15 cellular contexts compared by ENCODE assay signal in the genomic region with DNA sequence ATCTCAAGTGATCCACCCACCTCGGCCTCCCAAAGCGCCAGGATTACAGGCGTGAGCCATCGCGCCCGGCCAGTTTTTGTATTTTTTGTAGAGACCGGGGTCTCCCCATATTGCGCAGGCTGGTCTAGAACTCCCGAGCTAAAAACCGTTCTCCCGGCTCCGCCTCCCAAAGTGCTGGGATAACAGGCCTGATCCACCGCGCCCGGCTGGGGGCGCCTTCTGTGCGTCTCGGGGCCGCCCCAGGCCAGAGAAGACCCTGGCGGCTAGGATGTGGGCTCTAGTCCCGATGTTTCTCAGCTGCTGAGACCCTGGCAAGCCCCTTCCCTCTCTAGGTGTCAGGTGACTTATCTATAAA. TPM values are rescaled to one million over a fixed set of nuclear protein-coding genes. Genes with fewer than 3 reads are reported as not detected.
DNase-seq lines count a peak whose midpoint lies in the region; ATAC-seq and TF ChIP-seq lines count a peak whose summit lies in the region.
"Had no signal": no experiment of that assay in that cellular context is flagged by ENCODE, and none has a peak within 500 bp of the region (broad histone marks: within the 10 kb centered on the region; RNA-seq: fewer than 3 reads in every experiment).

No MANE protein-coding gene starts in this region.

- no peak overlapping the region for H3K9ac ChIP-seq in smooth muscle cell (ENCODE audit: low read depth)

- no peak for ATAC-seq in activated naive CD8-positive, alpha-beta T cell treated with anti-CD3 and anti-CD28 coated beads, Interleukin-2, amount 50 U/mL, for 24 hours
- ATAC-seq in WTC11 = peak; percentile 49
- ATAC-seq in foreskin keratinocyte = no peak
- no peak for ATAC-seq in GM18909 (IDR thresholded peaks at IDR 0.05; ENCODE audit: poor library complexity, unreplicated experiment)
- ATAC-seq: Right ventricle myocardium inferior, sciatic nerve had no signal

- H3K79me2 ChIP-seq in smooth muscle cell (ENCODE audit: low read depth) = no peaks in the 10 kb centered on the region

- no peaks in the 10 kb centered on the region for H3K9me3 ChIP-seq in smooth muscle cell (replicated peaks; ENCODE audit: low read depth)
- H3K9me3 ChIP-seq: vagina had no signal

- CTCF ChIA-PET in WTC11 (lab: Charles Lee) = interaction anchor here (0.6 to 2.6 kb wide), 20 partner anchors 8 to 1892 kb away, joined by 3 to 45 read pairs (median 6); a partner anchor contains a TSS

- H3K36me3 Mint-ChIP-seq in activated naive CD8-positive, alpha-beta T cell = peaks cover 9% of the 10 kb centered on the region
- H3K36me3 Mint-ChIP-seq in activated naive CD8-positive, alpha-beta T cell treated with anti-CD3 and anti-CD28 coated beads, Interleukin-2, amount 50 U/mL, for 24 hours (ENCODE audit: low read depth) = peaks cover 30% of the 10 kb centered on the region
- peaks cover 2% of the 10 kb centered on the region for H3K36me3 Mint-ChIP-seq in WTC11

- peaks cover 47% of the 10 kb centered on the region for H3K4me1 Mint-ChIP-seq in activated naive CD8-positive, alpha-beta T cell (ENCODE audit: low read depth)
- peaks cover 59% of the 10 kb centered on the region for H3K4me1 Mint-ChIP-seq in activated naive CD8-positive, alpha-beta T cell treated with anti-CD3 and anti-CD28 coated beads, Interleukin-2, amount 50 U/mL, for 24 hours
- H3K4me1 Mint-ChIP-seq in WTC11 = peaks cover 11% of the 10 kb centered on the region

- DNase-seq in activated naive CD8-positive, alpha-beta T cell treated with anti-CD3 and anti-CD28 coated beads, Interleukin-2, amount 50 U/mL, for 24 hours = no peak
- DNase-seq in WTC11 (ENCODE audit: low spot score) = peak; percentile 77
- DNase-seq in foreskin keratinocyte = no peak
- no peak for DNase-seq in smooth muscle cell (lab: John Stamatoyannopoulos, UW; ENCODE audit: unreplicated experiment)
- DNase-seq in GM03348 (ENCODE audit: low spot score) = no peak
- DNase-seq in NCI-H526 (lab: John Stamatoyannopoulos, UW) = no peak
- DNase-seq: activated CD4-positive, alpha-beta memory T cell treated with anti-CD3 and anti-CD28 coated beads for 36 hours; COR-L47; mesenchymal stem cell; NCI-H2227 treated with DMSO at 0.1 percent for 48 hours had no signal

- no peaks in the 10 kb centered on the region for H3K36me3 ChIP-seq in smooth muscle cell (ENCODE audit: low read depth)
- H3K36me3 ChIP-seq: vagina had no signal

- peak overlapping the region; percentile 61 for H3K4me2 ChIP-seq in smooth muscle cell

- no peak overlapping the region for H3K27ac Mint-ChIP-seq in activated naive CD8-positive, alpha-beta T cell
- H3K27ac Mint-ChIP-seq in activated naive CD8-positive, alpha-beta T cell treated with anti-CD3 and anti-CD28 coated beads, Interleukin-2, amount 50 U/mL, for 24 hours = no peak overlapping the region
- H3K27ac Mint-ChIP-seq in WTC11 = no peak overlapping the region

- H2AFZ ChIP-seq in smooth muscle cell (ENCODE audit: low read depth) = no peak overlapping the region

- WGBS in smooth muscle cell (ENCODE audit: low lambda C conversion rate) = 27% methylated on average over 20 of the region's 21 CpGs

- H4K20me1 ChIP-seq in smooth muscle cell (ENCODE audit: low read depth) = peaks cover 10% of the 10 kb centered on the region

- no peaks in the 10 kb centered on the region for H3K9me3 Mint-ChIP-seq in activated naive CD8-positive, alpha-beta T cell (ENCODE audit: low read depth)
- H3K9me3 Mint-ChIP-seq in activated naive CD8-positive, alpha-beta T cell treated with anti-CD3 and anti-CD28 coated beads, Interleukin-2, amount 50 U/mL, for 24 hours = no peaks in the 10 kb centered on the region
- H3K9me3 Mint-ChIP-seq in WTC11 = no peaks in the 10 kb centered on the region
- H3K9me3 Mint-ChIP-seq: activated CD4-positive, alpha-beta memory T cell treated with anti-CD3 and anti-CD28 coated beads for 36 hours had no signal

- peaks cover 38% of the 10 kb centered on the region for H3K27me3 ChIP-seq in foreskin keratinocyte
- H3K27me3 ChIP-seq in smooth muscle cell (ENCODE audit: low read depth) = peaks cover 39% of the 10 kb centered on the region
- H3K27me3 ChIP-seq: vagina had no signal

- H3K4me1 ChIP-seq in foreskin keratinocyte (peaks cover 4% of the 10 kb centered on the region), smooth muscle cell (ENCODE audit: low read depth) (peaks cover 6% of the 10 kb centered on the region)

- H3K4me3 ChIP-seq in smooth muscle cell = no peak overlapping the region

- TF ChIP-seq CTCF in WTC11 (IDR thresholded peaks at IDR 0.05) (no peak), foreskin keratinocyte (conservative IDR thresholded peaks at IDR 0.05) (peak; percentile 47), smooth muscle cell (IDR thresholded peaks at IDR 0.05; ENCODE audit: borderline replicate concordance, insufficient read depth, poor library complexity, severe bottlenecking) (no peak)

- H3K27me3 Mint-ChIP-seq in activated naive CD8-positive, alpha-beta T cell = no peaks in the 10 kb centered on the region
- no peaks in the 10 kb centered on the region for H3K27me3 Mint-ChIP-seq in activated naive CD8-positive, alpha-beta T cell treated with anti-CD3 and anti-CD28 coated beads, Interleukin-2, amount 50 U/mL, for 24 hours
- H3K27me3 Mint-ChIP-seq in WTC11 (ENCODE audit: low read depth) = peaks cover 29% of the 10 kb centered on the region
- H3K27me3 Mint-ChIP-seq: activated CD4-positive, alpha-beta memory T cell treated with anti-CD3 and anti-CD28 coated beads for 36 hours had no signal

- H3K27ac ChIP-seq in foreskin keratinocyte (no peak overlapping the region), smooth muscle cell (ENCODE audit: low read depth) (no peak overlapping the region)
- H3K27ac ChIP-seq: vagina had no signal

- peak overlapping the region; percentile 13 for H3K4me3 Mint-ChIP-seq in activated naive CD8-positive, alpha-beta T cell
- no peak overlapping the region for H3K4me3 Mint-ChIP-seq in activated naive CD8-positive, alpha-beta T cell treated with anti-CD3 and anti-CD28 coated beads, Interleukin-2, amount 50 U/mL, for 24 hours
- H3K4me3 Mint-ChIP-seq in WTC11 = peak overlapping the region; percentile 52

- POLR2A ChIA-PET in WTC11 (lab: Charles Lee) = interaction anchor here (0.6 to 2.4 kb wide), 11 partner anchors 8 to 711 kb away, joined by 3 to 22 read pairs (median 4); a partner anchor contains a TSS

- H3F3A ChIP-seq in smooth muscle cell (ENCODE audit: low read depth) = peaks cover under 1% of the 10 kb centered on the region

TF ChIP-seq in WTC11, 78 proteins besides CTCF, POLR2A, EP300 and RAD21 (continues in another document):
- TF ChIP-seq TEAD4 (CRISPR knock-in tag; IDR thresholded peaks at IDR 0.05) (no peak), ZNF317 (CRISPR knock-in tag; IDR thresholded peaks at IDR 0.05; ENCODE audit: borderline replicate concordance, low read depth) (no peak), ETV6 (CRISPR knock-in tag; IDR thresholded peaks at IDR 0.05) (no peak), TEAD1 (CRISPR knock-in tag; IDR thresholded peaks at IDR 0.05) (no peak), RORB (CRISPR knock-in tag; IDR thresholded peaks at IDR 0.05) (no peak), OVOL2 (CRISPR knock-in tag; IDR thresholded peaks at IDR 0.05; ENCODE audit: borderline replicate concordance) (no peak), PRRX2 (CRISPR knock-in tag; IDR thresholded peaks at IDR 0.05) (no peak)
- TF ChIP-seq, protein P1, sequence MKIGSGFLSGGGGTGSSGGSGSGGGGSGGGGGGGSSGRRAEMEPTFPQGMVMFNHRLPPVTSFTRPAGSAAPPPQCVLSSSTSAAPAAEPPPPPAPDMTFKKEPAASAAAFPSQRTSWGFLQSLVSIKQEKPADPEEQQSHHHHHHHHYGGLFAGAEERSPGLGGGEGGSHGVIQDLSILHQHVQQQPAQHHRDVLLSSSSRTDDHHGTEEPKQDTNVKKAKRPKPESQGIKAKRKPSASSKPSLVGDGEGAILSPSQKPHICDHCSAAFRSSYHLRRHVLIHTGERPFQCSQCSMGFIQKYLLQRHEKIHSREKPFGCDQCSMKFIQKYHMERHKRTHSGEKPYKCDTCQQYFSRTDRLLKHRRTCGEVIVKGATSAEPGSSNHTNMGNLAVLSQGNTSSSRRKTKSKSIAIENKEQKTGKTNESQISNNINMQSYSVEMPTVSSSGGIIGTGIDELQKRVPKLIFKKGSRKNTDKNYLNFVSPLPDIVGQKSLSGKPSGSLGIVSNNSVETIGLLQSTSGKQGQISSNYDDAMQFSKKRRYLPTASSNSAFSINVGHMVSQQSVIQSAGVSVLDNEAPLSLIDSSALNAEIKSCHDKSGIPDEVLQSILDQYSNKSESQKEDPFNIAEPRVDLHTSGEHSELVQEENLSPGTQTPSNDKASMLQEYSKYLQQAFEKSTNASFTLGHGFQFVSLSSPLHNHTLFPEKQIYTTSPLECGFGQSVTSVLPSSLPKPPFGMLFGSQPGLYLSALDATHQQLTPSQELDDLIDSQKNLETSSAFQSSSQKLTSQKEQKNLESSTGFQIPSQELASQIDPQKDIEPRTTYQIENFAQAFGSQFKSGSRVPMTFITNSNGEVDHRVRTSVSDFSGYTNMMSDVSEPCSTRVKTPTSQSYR (CRISPR knock-in tag; IDR thresholded peaks at IDR 0.05) = no peak

RNA-seq across cellular contexts. Expression of a gene that starts 3.6 kb away (rescaled TPM):
- 40.9 to 46.4 TPM (median 44.1 TPM) in 3 replicates for total RNA-seq in WTC11 (2021)
- total RNA-seq in foreskin keratinocyte = 4.5 and 5.5 TPM in 2 replicates
- polyA plus RNA-seq in foreskin keratinocyte = 4.0 and 4.6 TPM in 2 replicates
- total RNA-seq in smooth muscle cell = 4.4 and 8.7 TPM in 2 replicates
- polyA plus RNA-seq in smooth muscle cell = 8.0 and 13.9 TPM in 2 replicates

RNA-seq across cellular contexts. Expression of a gene that starts 24.6 kb away (rescaled TPM):
- 275 to 291 TPM (median 287 TPM) in 3 replicates for total RNA-seq in WTC11 (2021)
- total RNA-seq in foreskin keratinocyte = 148 and 163 TPM in 2 replicates
- 313 and 314 TPM in 2 replicates for polyA plus RNA-seq in foreskin keratinocyte
- total RNA-seq in smooth muscle cell = 99.1 and 114 TPM in 2 replicates
- polyA plus RNA-seq in smooth muscle cell = 235 and 260 TPM in 2 replicates

RNA-seq across cellular contexts. Expression of a gene that starts 30.6 kb away (rescaled TPM):
- total RNA-seq in WTC11 (2021) = 40.3 to 45.0 TPM (median 41.3 TPM) in 3 replicates
- 15.2 and 17.6 TPM in 2 replicates for total RNA-seq in foreskin keratinocyte
- 9.6 and 11.3 TPM in 2 replicates for polyA plus RNA-seq in foreskin keratinocyte
- total RNA-seq in smooth muscle cell = 4.1 and 5.0 TPM in 2 replicates
- polyA plus RNA-seq in smooth muscle cell = 11.8 and 26.5 TPM in 2 replicates

RNA-seq across cellular contexts. Expression of a gene that starts 33.2 kb away (rescaled TPM):
- total RNA-seq in WTC11 (2021) = 363 to 377 TPM (median 368 TPM) in 3 replicates
- total RNA-seq in foreskin keratinocyte = 237 and 247 TPM in 2 replicates
- polyA plus RNA-seq in foreskin keratinocyte = 377 and 403 TPM in 2 replicates
- 319 and 325 TPM in 2 replicates for total RNA-seq in smooth muscle cell
- 441 and 450 TPM in 2 replicates for polyA plus RNA-seq in smooth muscle cell

RNA-seq across cellular contexts. Expression of a gene that starts 44.1 kb away (rescaled TPM):
- total RNA-seq in WTC11 (2021) = 387 to 391 TPM (median 390 TPM) in 3 replicates
- 352 and 355 TPM in 2 replicates for total RNA-seq in foreskin keratinocyte
- polyA plus RNA-seq in foreskin keratinocyte = 297 and 299 TPM in 2 replicates
- total RNA-seq in smooth muscle cell = 150 and 155 TPM in 2 replicates
- 392 and 404 TPM in 2 replicates for polyA plus RNA-seq in smooth muscle cell
